ENCODE assay signal across 12 cellular contexts in the genomic region with DNA sequence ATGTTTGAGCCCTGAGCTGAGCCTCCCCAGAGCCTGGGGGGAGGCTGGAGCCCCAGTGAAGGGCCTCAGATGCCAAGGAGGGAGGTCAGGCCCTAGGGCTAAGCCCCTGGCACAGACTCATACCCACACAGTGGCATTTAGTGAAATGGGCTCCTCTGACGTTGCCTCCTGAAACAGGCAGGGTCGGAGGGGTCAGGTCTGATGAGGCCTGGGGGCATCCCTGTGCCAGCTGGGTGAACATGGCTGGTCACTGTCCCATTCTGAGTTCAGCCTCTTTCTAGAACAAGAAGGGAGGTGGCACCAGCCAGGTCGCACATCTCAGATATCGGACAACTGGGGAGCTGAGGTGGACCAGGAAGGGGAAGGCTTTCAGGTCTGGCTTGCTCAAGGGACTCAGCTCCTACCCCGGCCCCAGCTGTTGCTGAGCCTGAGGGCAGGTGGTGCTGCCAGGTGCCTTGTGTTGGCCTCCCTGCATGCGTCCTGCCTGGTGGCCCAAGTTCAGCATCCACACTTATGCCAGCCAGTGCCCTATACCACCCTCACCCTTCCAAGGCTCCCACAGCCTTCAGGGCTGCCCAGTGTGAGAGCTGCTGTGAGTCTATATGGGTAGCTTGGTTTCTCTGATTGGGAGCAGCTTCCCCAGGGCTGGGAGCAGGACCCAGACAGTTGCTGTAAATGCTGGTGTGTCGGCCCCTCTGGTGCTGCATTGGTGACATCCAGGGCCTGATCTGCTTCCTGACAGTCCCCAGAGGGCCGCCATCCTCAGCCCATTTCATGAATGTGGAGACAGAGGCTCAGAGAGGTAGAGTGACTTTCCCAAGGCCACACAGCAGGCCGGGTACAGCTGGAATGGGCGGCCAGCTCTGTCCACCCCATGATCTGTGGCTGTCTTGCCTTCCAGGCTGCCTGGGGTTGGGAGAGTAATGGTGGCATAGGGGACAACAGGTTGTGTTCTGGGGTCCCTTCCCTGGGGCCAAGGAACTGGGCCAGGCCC. TPM values are rescaled to one million over a fixed set of nuclear protein-coding genes. Genes with fewer than 3 reads are reported as not detected.
DNase-seq lines count a peak whose midpoint lies in the region; ATAC-seq and TF ChIP-seq lines count a peak whose summit lies in the region.
"Had no signal": no experiment of that assay in that cellular context is flagged by ENCODE, and none has a peak within 500 bp of the region (broad histone marks: within the 10 kb centered on the region; RNA-seq: fewer than 3 reads in every experiment).

No MANE protein-coding gene starts in this region.

- no peak for TF ChIP-seq CTCF in ascending aorta (IDR thresholded peaks at IDR 0.05)
- TF ChIP-seq CTCF in thoracic aorta (IDR thresholded peaks at IDR 0.05): no peak

- H3K4me1 Mint-ChIP-seq in activated T-cell treated with anti-CD3 and anti-CD28 coated beads, Interleukin-2, amount 50 U/mL, for 24 hours (ENCODE audit: low read depth): peaks cover 3% of the 10 kb centered on the region
- H3K4me1 Mint-ChIP-seq: neural crest cell had no signal

- H3K36me3 Mint-ChIP-seq in activated T-cell treated with anti-CD3 and anti-CD28 coated beads, Interleukin-2, amount 50 U/mL, for 24 hours (ENCODE audit: low read depth): no peaks in the 10 kb centered on the region

- intact Hi-C loops in ascending aorta (cut with DNase I) (loop anchor here (10.0 kb wide), 1 partner anchor 803 kb away; no protein-coding TSS in a partner anchor), sciatic nerve (cut with DNase I) (loop anchor here (5.0 kb wide), 1 partner anchor 1400 kb away; no protein-coding TSS in a partner anchor)

- ATAC-seq in thoracic aorta (ENCODE audit: insufficient number of reproducible peaks, low FRiP score, low read depth) (no peak), sciatic nerve (no peak)

- peak overlapping the region; percentile 11 for H3K27ac Mint-ChIP-seq in activated T-cell treated with anti-CD3 and anti-CD28 coated beads, Interleukin-2, amount 50 U/mL, for 24 hours
- H3K27ac Mint-ChIP-seq: T-helper 1 cell treated with Interleukin-12 subunit alpha and Interleukin-12 subunit beta and Interleukin-4 antibody, amounts not matched to agents 30 μg/mL and 1 μg/mL, for 36 hours had no signal

- no peaks in the 10 kb centered on the region for H3K9me3 ChIP-seq in ascending aorta
- H3K9me3 ChIP-seq in thoracic aorta: no peaks in the 10 kb centered on the region
- H3K9me3 ChIP-seq: transverse colon had no signal

- no peak for DNase-seq in activated T-cell treated with anti-CD3 and anti-CD28 coated beads, Interleukin-2, amount 50 U/mL, for 24 hours
- no peak for DNase-seq in activated T-cell treated with anti-CD3 and anti-CD28 coated beads, Interleukin-2, amount 50 U/mL, for 1 hour
- DNase-seq in ascending aorta (ENCODE audit: low spot score in 2 of 2) (no peak), myocyte (ENCODE audit: low read depth) (peak; percentile 17), thoracic aorta (ENCODE audit: low spot score) (no peak), AML-193 (lab: John Stamatoyannopoulos, UW) (no peak), sciatic nerve (ENCODE audit: low spot score) (no peak)
- DNase-seq in activated CD8-positive, alpha-beta memory T cell treated with anti-CD3 and anti-CD28 coated beads for 24 hours: no peak
- DNase-seq: transverse colon had no signal

- no peak overlapping the region for H3K4me3 ChIP-seq in ascending aorta
- no peak overlapping the region for H3K4me3 ChIP-seq in thoracic aorta
- H3K4me3 ChIP-seq: transverse colon had no signal

- no peaks in the 10 kb centered on the region for H3K27me3 ChIP-seq in ascending aorta
- H3K27me3 ChIP-seq in thoracic aorta (replicated peaks; ENCODE audit: insufficient read depth): no peaks in the 10 kb centered on the region
- H3K27me3 ChIP-seq: transverse colon had no signal

- no peaks in the 10 kb centered on the region for H3K27me3 Mint-ChIP-seq in activated T-cell treated with anti-CD3 and anti-CD28 coated beads, Interleukin-2, amount 50 U/mL, for 24 hours
- H3K27me3 Mint-ChIP-seq: CD8-positive, alpha-beta memory T cell had no signal

- H3K36me3 ChIP-seq in ascending aorta (peaks cover 0 to 11% of the 10 kb centered on the region in 2 donors), thoracic aorta (peaks cover 8% of the 10 kb centered on the region)
- H3K36me3 ChIP-seq: transverse colon had no signal

- H3K4me1 ChIP-seq in ascending aorta: peaks cover 6 to 23% of the 10 kb centered on the region in 2 donors
- H3K4me1 ChIP-seq in thoracic aorta (ENCODE audit: control insufficient read depth in 1 of 2, low read depth in 2 of 2): peaks cover 13 to 43% of the 10 kb centered on the region in 2 donors

- peak overlapping the region; percentile 72 to 94 for H3K27ac ChIP-seq in ascending aorta
- peak overlapping the region; percentile 37 to 92 for H3K27ac ChIP-seq in thoracic aorta

- H3K9me3 Mint-ChIP-seq in activated T-cell treated with anti-CD3 and anti-CD28 coated beads, Interleukin-2, amount 50 U/mL, for 24 hours: no peaks in the 10 kb centered on the region
- H3K9me3 Mint-ChIP-seq: CD8-positive, alpha-beta memory T cell; neural crest cell; T-helper 1 cell treated with Interleukin-12 subunit alpha and Interleukin-12 subunit beta and Interleukin-4 antibody, amounts not matched to agents 30 μg/mL and 1 μg/mL, for 36 hours had no signal

- H3K4me3 Mint-ChIP-seq in activated T-cell treated with anti-CD3 and anti-CD28 coated beads, Interleukin-2, amount 50 U/mL, for 24 hours: no peak overlapping the region
- H3K4me3 Mint-ChIP-seq: CD8-positive, alpha-beta memory T cell; neural crest cell; T-helper 1 cell treated with Interleukin-12 subunit alpha and Interleukin-12 subunit beta and Interleukin-4 antibody, amounts not matched to agents 30 μg/mL and 1 μg/mL, for 36 hours had no signal

RNA-seq across cellular contexts. Expression of a gene that starts 32.8 kb away (rescaled TPM):
- total RNA-seq in ascending aorta (20.1 TPM), myocyte (17.5 and 26.3 TPM in 2 replicates), thoracic aorta (10 to 100 TPM; 21.9 to 67.8 TPM), sciatic nerve (39.2 TPM)
- 7.7 TPM for polyA plus RNA-seq in myocyte (2012)
